Comparison of ENCODE assay signal across 17 cellular contexts in the genomic region with DNA sequence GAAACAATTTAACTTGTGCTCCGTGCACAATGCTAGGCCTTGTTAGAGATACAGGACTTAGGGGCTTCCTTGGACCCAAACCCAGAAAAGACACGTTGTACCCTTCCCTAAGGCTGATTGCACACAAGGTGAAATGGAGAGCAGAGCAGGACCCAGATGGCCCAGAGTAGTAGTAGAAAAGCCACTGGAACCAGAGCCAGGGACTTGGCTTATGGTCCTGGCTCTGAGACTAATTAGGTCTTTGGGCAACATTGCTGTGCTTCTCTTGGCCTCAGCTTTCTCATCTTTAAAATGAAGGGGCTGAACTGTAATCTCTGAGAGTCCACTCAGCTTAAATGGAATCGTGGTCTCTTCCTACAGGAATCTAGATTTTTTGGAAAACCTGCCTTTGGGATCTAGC. TPM values are rescaled to one million over a fixed set of nuclear protein-coding genes. Genes with fewer than 3 reads are reported as not detected.
"Had no signal": no experiment of that assay in that cellular context is flagged by ENCODE, and none has a peak within 500 bp of the region (broad histone marks: within the 10 kb centered on the region; RNA-seq: fewer than 3 reads in every experiment).

No MANE protein-coding gene starts in this region.

- H3K27ac Mint-ChIP-seq: activated CD4-positive, alpha-beta memory T cell treated with anti-CD3 and anti-CD28 coated beads for 36 hours; activated naive CD8-positive, alpha-beta T cell; dendritic cell treated with granulocyte-macrophage colony-stimulating factor and Interleukin-4, amounts not matched to agents 40 ng/mL and 50 ng/mL, for 4 days had no signal

- H3K9me3 Mint-ChIP-seq: activated CD4-positive, alpha-beta memory T cell treated with anti-CD3 and anti-CD28 coated beads for 36 hours; dendritic cell treated with granulocyte-macrophage colony-stimulating factor and Interleukin-4, amounts not matched to agents 40 ng/mL and 50 ng/mL, for 4 days; naive B cell had no signal

- H3K27me3 ChIP-seq: sigmoid colon, testis, uterus had no signal

- H3K4me1 ChIP-seq: psoas muscle, sigmoid colon had no signal

- DNase-seq: activated CD4-positive, alpha-beta memory T cell treated with anti-CD3 and anti-CD28 coated beads for 36 hours; activated gamma-delta T cell; activated T-cell treated with anti-CD3 and anti-CD28 coated beads, Interleukin-2, amount 50 U/mL, for 48 hours; hippocampal formation; midbrain; naive B cell; psoas muscle; sigmoid colon; stimulated activated CD4-positive, alpha-beta T cell treated with anti-CD3 and anti-CD28 coated beads, Interleukin-2, amount 100 ng/mL, for 24 hours; stimulated activated naive CD8-positive, alpha-beta T cell treated with anti-CD3 and anti-CD28 coated beads, Interleukin-15, Interleukin-2, amounts not matched to agents 100 U/mL and 50 U/mL, for 24 hours; T-helper 9 cell; testis; uterus had no signal

- H3K27ac ChIP-seq: cardiac muscle cell, psoas muscle, sigmoid colon had no signal

- H3K27me3 Mint-ChIP-seq: naive B cell had no signal

- H3K4me3 Mint-ChIP-seq: activated CD4-positive, alpha-beta memory T cell treated with anti-CD3 and anti-CD28 coated beads for 36 hours; activated naive CD8-positive, alpha-beta T cell; dendritic cell treated with granulocyte-macrophage colony-stimulating factor and Interleukin-4, amounts not matched to agents 40 ng/mL and 50 ng/mL, for 4 days had no signal

- H3K4me3 ChIP-seq: cardiac muscle cell, psoas muscle, sigmoid colon, testis, uterus had no signal

- ATAC-seq: psoas muscle; stimulated activated naive CD8-positive, alpha-beta T cell treated with anti-CD3 and anti-CD28 coated beads, Interleukin-15, Interleukin-2, amounts not matched to agents 100 U/mL and 50 U/mL, for 24 hours had no signal

- H3K36me3 ChIP-seq: cardiac muscle cell, sigmoid colon, uterus had no signal

- H3K9me3 ChIP-seq: psoas muscle, sigmoid colon, testis, uterus had no signal

- H3K36me3 Mint-ChIP-seq: activated CD4-positive, alpha-beta memory T cell treated with anti-CD3 and anti-CD28 coated beads for 36 hours; activated naive CD8-positive, alpha-beta T cell had no signal

RNA-seq across cellular contexts. Expression of a gene that starts 42.3 kb away (rescaled TPM):
- total RNA-seq: activated CD4-positive, alpha-beta memory T cell treated with anti-CD3 and anti-CD28 coated beads for 36 hours; epithelial cell of proximal tubule had no signal
- polyA plus RNA-seq: cardiac muscle cell had no signal
